23 cellular contexts compared by ENCODE assay signal in genomic region chr21:15687208-15687607, GRCh38. TPM values are rescaled to one million over a fixed set of nuclear protein-coding genes. Genes with fewer than 3 reads are reported as not detected.
DNase-seq lines count a peak whose midpoint lies in the region; ATAC-seq, FAIRE-seq and TF ChIP-seq lines count a peak whose summit lies in the region.
"Had no signal": no experiment of that assay in that cellular context is flagged by ENCODE, and none has a peak within 500 bp of the region (broad histone marks: within the 10 kb centered on the region; RNA-seq: fewer than 3 reads in every experiment).

No MANE protein-coding gene starts in this region.

- no peak overlapping the region for H3K4me3 ChIP-seq in NB4 (ENCODE audit: low read depth, low read length)
- H3K4me3 ChIP-seq in endothelial cell of umbilical vein (replicated peaks in 1 of 3; ENCODE audit: insufficient read depth in 1 of 3, low read depth in 1 of 3, low read length in 3 of 3), result no peak overlapping the region
- H3K4me3 ChIP-seq in trophoblast cell (ENCODE audit: low read depth, low read length), result no peak overlapping the region
- H3K4me3 ChIP-seq in hepatocyte, result no peak overlapping the region
- H3K4me3 ChIP-seq in gastrocnemius medialis, result no peak overlapping the region
- H3K4me3 ChIP-seq: transverse colon had no signal

- intact Hi-C loops in endothelial cell of umbilical vein (cut with micrococcal nuclease), result no loop called here
- intact Hi-C loops in gastrocnemius medialis (cut with DNase I; ENCODE audit: low total_unique reads), result no loop called here
- intact Hi-C loops in cardiac septum (cut with DNase I), result no loop called here

- ATAC-seq in gastrocnemius medialis, result no peak
- ATAC-seq: activated CD8-positive, alpha-beta T cell treated with anti-CD3 and anti-CD28 coated beads for 36 hours had no signal

- H3K27me3 ChIP-seq in endothelial cell of umbilical vein (ENCODE audit: control insufficient read depth in 2 of 2, insufficient read depth in 2 of 2, low read length in 2 of 2), result no peaks in the 10 kb centered on the region
- no peaks in the 10 kb centered on the region for H3K27me3 ChIP-seq in trophoblast cell (ENCODE audit: insufficient read depth, low read length)
- no peaks in the 10 kb centered on the region for H3K27me3 ChIP-seq in hepatocyte
- no peaks in the 10 kb centered on the region for H3K27me3 ChIP-seq in gastrocnemius medialis
- H3K27me3 ChIP-seq: transverse colon had no signal

- in situ Hi-C loops in gastrocnemius medialis (cut with MboI; ENCODE audit: low sequenced_read_pairs in 4 of 4), result no loop called here

- H3K36me3 ChIP-seq in endothelial cell of umbilical vein (ENCODE audit: control insufficient read depth in 2 of 2, extremely low read depth in 1 of 2, insufficient read depth in 2 of 2, low read length in 2 of 2), result no peaks in the 10 kb centered on the region
- H3K36me3 ChIP-seq in trophoblast cell (ENCODE audit: control insufficient read depth in 1 of 2, insufficient read depth in 2 of 2, low read length in 2 of 2), result no peaks in the 10 kb centered on the region
- H3K36me3 ChIP-seq in hepatocyte (replicated peaks; ENCODE audit: insufficient read depth, low read depth), result no peaks in the 10 kb centered on the region
- H3K36me3 ChIP-seq in gastrocnemius medialis, result no peaks in the 10 kb centered on the region
- H3K36me3 ChIP-seq: transverse colon had no signal

- H4K91ac ChIP-seq in trophoblast cell (ENCODE audit: low read depth, low read length), result no peak overlapping the region

- H3K9ac ChIP-seq in endothelial cell of umbilical vein (replicated peaks; ENCODE audit: extremely low read depth, insufficient read depth, low read length) (no peak overlapping the region), trophoblast cell (ENCODE audit: low read length) (no peak overlapping the region)

- no peak overlapping the region for H4K12ac ChIP-seq in trophoblast cell (ENCODE audit: low read depth, low read length)

- no peak overlapping the region for H2AK5ac ChIP-seq in trophoblast cell (ENCODE audit: low read length)

- H3K27ac ChIP-seq in endothelial cell of umbilical vein (ENCODE audit: insufficient read depth, low read depth, low read length) (no peak overlapping the region), trophoblast cell (ENCODE audit: low read depth, low read length) (no peak overlapping the region), hepatocyte (no peak overlapping the region), gastrocnemius medialis (no peak overlapping the region)
- H3K27ac ChIP-seq: epithelial cell of prostate, transverse colon had no signal

- no peak overlapping the region for H2BK120ac ChIP-seq in trophoblast cell (ENCODE audit: insufficient read depth, low read length, poor library complexity)

- peak; percentile 13 for DNase-seq in H4 (ENCODE audit: low spot score)
- peak; percentile 1 for DNase-seq in NB4 (ENCODE audit: low read depth)
- no peak for DNase-seq in endothelial cell of umbilical vein (ENCODE audit: low read depth, low spot score)
- DNase-seq in trophoblast cell, result peak; percentile 72 to 76
- DNase-seq in hepatocyte (ENCODE audit: low spot score), result no peak
- no peak for DNase-seq in dedifferentiated amniotic fluid mesenchymal stem cell (ENCODE audit: extremely low spot score)
- no peak for DNase-seq in gastrocnemius medialis
- DNase-seq in cardiac septum (ENCODE audit: low spot score), result no peak
- DNase-seq: activated CD4-positive, CD25-positive, alpha-beta regulatory T cell; activated CD8-positive, alpha-beta T cell treated with anti-CD3 and anti-CD28 coated beads for 36 hours; activated T-cell treated with anti-CD3 and anti-CD28 coated beads for 4 hours; amniotic stem cell; caudate nucleus; DMS79 treated with DMSO at 0.1 percent for 48 hours; H7; NCI-H1694; NCI-H69; nucleus accumbens; retina; stimulated activated CD4-positive, alpha-beta T cell treated with anti-CD3 and anti-CD28 coated beads, Interleukin-12 subunit alpha, Interleukin-12 subunit beta, amount 100 ng/mL, for 4 hours; T-helper 9 cell; transverse colon had no signal

- H2AFZ ChIP-seq in endothelial cell of umbilical vein (ENCODE audit: low read depth, low read length) (no peak overlapping the region), trophoblast cell (ENCODE audit: insufficient read depth, low read length, poor library complexity) (no peak overlapping the region), hepatocyte (no peak overlapping the region)

- POLR2A ChIA-PET in endothelial cell of umbilical vein (lab: Charles Lee), result no interaction called here

- TF ChIP-seq POLR2A in NB4 (IDR thresholded peaks at IDR 0.05; ENCODE audit: extremely low read depth, insufficient read length), result no peak
- TF ChIP-seq POLR2A in endothelial cell of umbilical vein (IDR thresholded peaks at IDR 0.05; ENCODE audit: low read depth, low read length), result no peak
- no peak for TF ChIP-seq POLR2A in gastrocnemius medialis (IDR thresholded peaks at IDR 0.05)

- H3K4me2 ChIP-seq in endothelial cell of umbilical vein (ENCODE audit: insufficient read depth, low read length) (no peak overlapping the region), trophoblast cell (ENCODE audit: low read length) (no peak overlapping the region), hepatocyte (no peak overlapping the region)

- H3K4me1 ChIP-seq in endothelial cell of umbilical vein (ENCODE audit: control insufficient read depth, extremely low read depth, insufficient read depth, low read length), result peaks cover 19% of the 10 kb centered on the region
- H3K4me1 ChIP-seq in trophoblast cell (ENCODE audit: control insufficient read depth in 1 of 2, insufficient read depth in 2 of 2, low read length in 2 of 2), result peaks cover 0 to under 1% of the 10 kb centered on the region in 2 experiments
- H3K4me1 ChIP-seq in hepatocyte (ENCODE audit: insufficient read depth), result peaks cover under 1% of the 10 kb centered on the region
- no peaks in the 10 kb centered on the region for H3K4me1 ChIP-seq in gastrocnemius medialis
- H3K4me1 ChIP-seq: transverse colon had no signal

- H3K14ac ChIP-seq in trophoblast cell (ENCODE audit: low read length), result no peak overlapping the region

- H3K79me2 ChIP-seq in endothelial cell of umbilical vein (ENCODE audit: control insufficient read depth, insufficient read depth, low read length), result no peaks in the 10 kb centered on the region
- H3K79me2 ChIP-seq in trophoblast cell (ENCODE audit: control insufficient read depth, insufficient read depth, low read length, poor library complexity), result no peaks in the 10 kb centered on the region
- no peaks in the 10 kb centered on the region for H3K79me2 ChIP-seq in hepatocyte

- CTCF ChIA-PET in endothelial cell of umbilical vein (lab: Charles Lee), result no interaction called here

- dilution Hi-C loops in endothelial cell of umbilical vein (cut with MboI; ENCODE audit: extremely low pct_ligation_motif_present, low sequenced_read_pairs), result no loop called here

- no TSS peak for BruUV-seq in endothelial cell of umbilical vein (replicated peaks; lab: Mats Ljungman, UMichigan)

- no peak overlapping the region for H3K23ac ChIP-seq in trophoblast cell (ENCODE audit: low read length)

- no peak overlapping the region for H3K18ac ChIP-seq in trophoblast cell (ENCODE audit: low read length)

- H4K20me1 ChIP-seq in endothelial cell of umbilical vein (replicated peaks; ENCODE audit: control insufficient read depth, extremely low read depth, insufficient read depth, low read length) (no peaks in the 10 kb centered on the region), hepatocyte (ENCODE audit: insufficient read depth, poor library complexity, severe bottlenecking) (no peaks in the 10 kb centered on the region)

- no peaks in the 10 kb centered on the region for H3K79me1 ChIP-seq in trophoblast cell (ENCODE audit: low read length)

- WGBS in trophoblast cell (ENCODE audit: extremely low coverage, insufficient coverage, insufficient read length), result no CpG with 5 or more reads among the region's 3 CpGs
- 79% methylated on average over 3 of the region's 3 CpGs for WGBS in hepatocyte (ENCODE audit: low lambda C conversion rate, missing lambda C conversion rate)

- no peak overlapping the region for H2BK5ac ChIP-seq in trophoblast cell (ENCODE audit: low read depth, low read length, poor library complexity)

- no peak overlapping the region for H4K8ac ChIP-seq in trophoblast cell (ENCODE audit: low read depth, low read length)

- no peak overlapping the region for H2BK12ac ChIP-seq in trophoblast cell (ENCODE audit: low read length)

- H3K9me3 ChIP-seq in endothelial cell of umbilical vein (replicated peaks; ENCODE audit: control insufficient read depth, insufficient read depth, low read length), result no peaks in the 10 kb centered on the region
- no peaks in the 10 kb centered on the region for H3K9me3 ChIP-seq in trophoblast cell (ENCODE audit: insufficient read depth, low read depth, low read length)
- no peaks in the 10 kb centered on the region for H3K9me3 ChIP-seq in hepatocyte (ENCODE audit: low read depth)
- H3K9me3 ChIP-seq in gastrocnemius medialis, result no peaks in the 10 kb centered on the region
- H3K9me3 ChIP-seq: transverse colon had no signal

- no peak overlapping the region for H3K4ac ChIP-seq in trophoblast cell (ENCODE audit: low read depth, low read length)

- no peak for TF ChIP-seq CTCF in NB4 (IDR thresholded peaks at IDR 0.05; ENCODE audit: low read depth, low read length)
- TF ChIP-seq CTCF in endothelial cell of umbilical vein (IDR thresholded peaks at IDR 0.05; ENCODE audit: extremely low read depth in 1 of 2, insufficient read depth in 1 of 2, low read depth in 1 of 2, low read length in 2 of 2), result no peak
- no peak for TF ChIP-seq CTCF in hepatocyte (IDR thresholded peaks at IDR 0.05; ENCODE audit: poor library complexity)
- no peak for TF ChIP-seq CTCF in gastrocnemius medialis (IDR thresholded peaks at IDR 0.05 in 4 of 5, conservative IDR thresholded peaks at IDR 0.05 in 1 of 5)

- no peak for FAIRE-seq in endothelial cell of umbilical vein (lab: Jason Lieb, UNC)

- no peaks in the 10 kb centered on the region for H3K9me2 ChIP-seq in hepatocyte (replicated peaks; ENCODE audit: insufficient read depth)

- H3K9me1 ChIP-seq in endothelial cell of umbilical vein (replicated peaks; ENCODE audit: control insufficient read depth, extremely low read depth, insufficient read depth, low read length), result no peaks in the 10 kb centered on the region

RNA-seq across cellular contexts. Expression of gene USP25, which starts 42.6 kb away (rescaled TPM):
- 19.0 and 19.1 TPM in 2 replicates for total RNA-seq in H4 (2014; rRNA removed; shearing (Covaris generic))
- 66.9 and 67.5 TPM in 2 replicates for total RNA-seq in endothelial cell of umbilical vein
- polyA plus RNA-seq in endothelial cell of umbilical vein, result 13.6 and 14.4 TPM in 2 replicates
- 17.7 and 18.1 TPM in 2 replicates for polyA plus RNA-seq in endothelial cell of umbilical vein (2011; cell fraction: cytosol; rRNA removed)
- polyA plus RNA-seq in endothelial cell of umbilical vein (2011; cell fraction: nucleus; rRNA removed), result 44.6 and 56.6 TPM in 2 replicates
- polyA plus RNA-seq in endothelial cell of umbilical vein (2012), result 51.0 TPM in 2 replicates
- polyA minus RNA-seq in endothelial cell of umbilical vein, result 66.9 and 78.5 TPM in 2 replicates
- polyA minus RNA-seq in endothelial cell of umbilical vein (2011; cell fraction: cytosol; rRNA and poly(A)+ RNA removed), result 31.7 TPM
- 227 and 311 TPM in 2 replicates for polyA minus RNA-seq in endothelial cell of umbilical vein (2011; cell fraction: nucleus; rRNA and poly(A)+ RNA removed)
- 44.5 and 45.5 TPM in 2 replicates for polyA plus RNA-seq in trophoblast cell (2013)
- 49.8 and 59.5 TPM in 2 replicates for total RNA-seq in hepatocyte
- 18.7 and 22.2 TPM in 2 replicates for polyA plus RNA-seq in hepatocyte
- 100 to 1,000 TPM in 3 of 4 donors, 10 to 100 TPM in 1; 99.4 to 130 (median 107) TPM for total RNA-seq in gastrocnemius medialis
- total RNA-seq in cardiac septum, result 45.7 TPM

Comparison
In these comparisons a context has a peak if more than half of its experiments do, and no peak if none do; other contexts are left out.
1. DNase-seq: peak in H4 (single experiment), NB4 (single experiment) and trophoblast cell (2 of 2); none in endothelial cell of umbilical vein (single experiment), hepatocyte (single experiment), dedifferentiated amniotic fluid mesenchymal stem cell (single experiment), gastrocnemius medialis (0 of 2) and cardiac septum (single experiment).